ENCODE assay signal across 25 cellular contexts in the genomic region with DNA sequence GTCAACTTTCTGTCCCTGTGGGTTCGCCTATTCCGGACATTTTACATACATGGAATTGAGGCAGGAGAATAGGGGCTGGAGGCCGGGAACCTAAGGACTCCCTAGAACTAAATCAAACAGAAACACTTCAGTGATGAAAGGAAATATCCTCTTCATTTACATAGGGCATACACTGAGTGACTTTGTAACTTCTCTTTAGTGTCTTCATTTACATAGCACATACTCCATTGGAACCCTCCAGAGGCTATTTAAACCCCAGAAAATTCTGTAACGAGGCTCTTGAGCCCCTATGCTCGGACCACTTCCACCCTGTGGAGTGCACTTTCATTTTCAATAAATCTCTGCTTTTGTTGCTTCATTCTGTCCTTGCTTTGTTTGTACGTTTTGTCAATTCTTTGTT. TPM values are rescaled to one million over a fixed set of nuclear protein-coding genes. Genes with fewer than 3 reads are reported as not detected.
DNase-seq lines count a peak whose midpoint lies in the region; ATAC-seq, FAIRE-seq and TF ChIP-seq lines count a peak whose summit lies in the region.
"Had no signal": no experiment of that assay in that cellular context is flagged by ENCODE, and none has a peak within 500 bp of the region (broad histone marks: within the 10 kb centered on the region; RNA-seq: fewer than 3 reads in every experiment).

No MANE protein-coding gene starts in this region.

- H3K27ac ChIP-seq in Karpas-422 (ENCODE audit: low read length) (no peak overlapping the region), OCI-LY7 (ENCODE audit: low read depth, low read length, poor library complexity, severe bottlenecking) (no peak overlapping the region), osteoblast (ENCODE audit: low read depth, low read length) (no peak overlapping the region), HepG2 (ENCODE audit: extremely low read length, insufficient read depth, low read length) (no peak overlapping the region)

- POLR2A ChIA-PET in OCI-LY7 (lab: Charles Lee) (interaction anchor here (1.7 kb wide), 1 partner anchor 12 kb away, joined by 3 read pairs; no protein-coding TSS in a partner anchor), HepG2 (lab: Yijun Ruan, JAX) (no interaction called here)

- H2AFZ ChIP-seq in Karpas-422 (ENCODE audit: low read length) (no peak overlapping the region), OCI-LY7 (ENCODE audit: low read length) (peak overlapping the region; percentile 72; the same call in 1 of the 2 replicates), osteoblast (ENCODE audit: low read length) (peak overlapping the region; percentile 47), HepG2 (ENCODE audit: low read length) (no peak overlapping the region)

- H3K9me3 ChIP-seq in Karpas-422 (ENCODE audit: low read length) (no peaks in the 10 kb centered on the region), OCI-LY7 (ENCODE audit: low read length) (peaks cover 48% of the 10 kb centered on the region), osteoblast (ENCODE audit: low read depth, low read length) (no peaks in the 10 kb centered on the region), HepG2 (ENCODE audit: low read length) (peaks cover 18% of the 10 kb centered on the region; the same call in 1 of the 2 replicates)

- TF ChIP-seq CTCF in OCI-LY7 (conservative IDR thresholded peaks at IDR 0.05; ENCODE audit: low read length) (no peak), osteoblast (IDR thresholded peaks at IDR 0.05; ENCODE audit: extremely low read depth, low read depth, low read length) (no peak), HepG2 (CRISPR knock-in tag; IDR thresholded peaks at IDR 0.05) (no peak)

- CTCF ChIA-PET in OCI-LY7 (lab: Charles Lee; ENCODE audit: unreplicated experiment) = interaction anchor here (1.2 kb wide), 1 partner anchor 9 kb away, joined by 3 read pairs; no protein-coding TSS in a partner anchor
- CTCF ChIA-PET in HepG2 (lab: Yijun Ruan, JAX; ENCODE audit: low intra/inter-chr PET ratio, low total read pairs) = no interaction called here

- TF ChIP-seq RAD21 in HepG2 (CRISPR knock-in tag; IDR thresholded peaks at IDR 0.05) = no peak

- H3K4me1 ChIP-seq in Karpas-422 (ENCODE audit: low read length) (peaks cover 15% of the 10 kb centered on the region), OCI-LY7 (ENCODE audit: insufficient read depth, low read length, poor library complexity, severe bottlenecking) (peaks cover 7% of the 10 kb centered on the region), osteoblast (ENCODE audit: insufficient read depth, low read length) (peaks cover 4% of the 10 kb centered on the region), HepG2 (ENCODE audit: insufficient read depth, low read length) (no peaks in the 10 kb centered on the region)

- H3K4me2 ChIP-seq in Karpas-422 (ENCODE audit: low read depth, low read length, poor library complexity, severe bottlenecking) (peak overlapping the region; percentile 59), OCI-LY7 (ENCODE audit: low read length) (peak overlapping the region; percentile 35; the same call in 1 of the 2 replicates), osteoblast (ENCODE audit: insufficient read depth, low read length) (peak overlapping the region; percentile 36), HepG2 (ENCODE audit: low read depth, low read length) (no peak overlapping the region; the same call in 1 of the 2 replicates)

- ATAC-seq in HepG2 = no peak
- ATAC-seq: CD8-positive, alpha-beta T cell; Right ventricle myocardium inferior had no signal

- no peaks in the 10 kb centered on the region for H3K36me3 ChIP-seq in Karpas-422 (ENCODE audit: insufficient read depth, low read length)
- H3K36me3 ChIP-seq in OCI-LY7 (ENCODE audit: insufficient read depth, low read length) = peaks cover 21% of the 10 kb centered on the region
- no peaks in the 10 kb centered on the region for H3K36me3 ChIP-seq in osteoblast (ENCODE audit: insufficient read depth, low read length)
- no peaks in the 10 kb centered on the region for H3K36me3 ChIP-seq in HepG2 (replicated peaks in 1 of 2; ENCODE audit: control insufficient read depth in 1 of 2, insufficient read depth in 2 of 2, low read length in 2 of 2)

- in situ Hi-C loops in HepG2 (cut with HindIII; ENCODE audit: extremely low pct_ligation_motif_present, low pct_unique_long_range_greater_than_20kb) = loop anchor here (10.0 kb wide), 1 partner anchor 665 kb away; no protein-coding TSS in a partner anchor

- peak; percentile 13 for DNase-seq in NCI-H510A treated with DMSO at 0.1 percent for 48 hours (lab: John Stamatoyannopoulos, UW)
- no peak for DNase-seq in NCI-H510A (lab: John Stamatoyannopoulos, UW)
- DNase-seq in Karpas-422 = peak; percentile 57
- DNase-seq in OCI-LY7 (ENCODE audit: low spot score) = no peak
- no peak for DNase-seq in osteoblast (ENCODE audit: insufficient read length, low spot score, missing footprints)
- no peak for DNase-seq in SIG-M5 (lab: John Stamatoyannopoulos, UW)
- no peak for DNase-seq in HepG2 (ENCODE audit: low spot score)
- DNase-seq in NCI-H1092 treated with DMSO at 0.1 percent for 48 hours (lab: John Stamatoyannopoulos, UW) = no peak
- DNase-seq: 8988T; C1 segment of cervical spinal cord; CD8-positive, alpha-beta T cell; DND-41; H7; Kasumi-1; MM.1S; NCI-H1048; NCI-H1436; NCI-H1930; NCI-H446 treated with DMSO at 0.1 percent for 48 hours; NCI-H748 treated with DMSO at 0.1 percent for 48 hours; NK-92 treated with Interleukin-12 subunit alpha and Interleukin-12 subunit beta, amount 100 ng/mL, for 24 hours; OCI-M1 had no signal

- H4K20me1 ChIP-seq in Karpas-422 (ENCODE audit: insufficient read depth, low read depth, low read length) (no peaks in the 10 kb centered on the region), OCI-LY7 (ENCODE audit: insufficient read depth, low read length) (no peaks in the 10 kb centered on the region), osteoblast (ENCODE audit: insufficient read depth, low read length) (no peaks in the 10 kb centered on the region), HepG2 (ENCODE audit: insufficient read depth, low read length) (no peaks in the 10 kb centered on the region)

- TF ChIP-seq POLR2A in HepG2 (IDR thresholded peaks at IDR 0.05; ENCODE audit: insufficient read depth in 1 of 2, low read depth in 2 of 2, low read length in 2 of 2) = no peak

- H3K4me3 ChIP-seq in Karpas-422 (ENCODE audit: low read length) (peak overlapping the region; percentile 39; the same call in 1 of the 2 replicates), OCI-LY7 (ENCODE audit: low read depth, low read length, poor library complexity, severe bottlenecking) (peak overlapping the region; percentile 11), osteoblast (ENCODE audit: insufficient read depth, low read length) (no peak overlapping the region), HepG2 (replicated peaks in 1 of 3; ENCODE audit: insufficient read depth in 1 of 3, low read depth in 2 of 3, low read length in 3 of 3) (no peak overlapping the region)

- H3K9ac ChIP-seq in Karpas-422 (ENCODE audit: low read length) (no peak overlapping the region), HepG2 (ENCODE audit: insufficient read depth, low read depth, low read length) (no peak overlapping the region)

- 8% methylated on average over 6 of the region's 6 CpGs for WGBS in HepG2 (ENCODE audit: low lambda C conversion rate)

- BruUV-seq in OCI-LY7 (replicated peaks; lab: Mats Ljungman, UMichigan) (no TSS peak), HepG2 (replicated peaks; lab: Mats Ljungman, UMichigan) (no TSS peak)

- no peak for FAIRE-seq in HepG2 (lab: Jason Lieb, UNC)
- FAIRE-seq: G401.6 had no signal

- H3K79me2 ChIP-seq in Karpas-422 (ENCODE audit: low read length) = no peaks in the 10 kb centered on the region
- no peaks in the 10 kb centered on the region for H3K79me2 ChIP-seq in OCI-LY7 (ENCODE audit: insufficient read depth, low read depth, low read length)
- H3K79me2 ChIP-seq in osteoblast (ENCODE audit: insufficient read depth, low read length) = no peaks in the 10 kb centered on the region
- H3K79me2 ChIP-seq in HepG2 (ENCODE audit: insufficient read depth, low read length) = no peaks in the 10 kb centered on the region

- intact Hi-C loops in OCI-LY7 (cut with micrococcal nuclease; ENCODE audit: unreplicated experiment) (loop anchor here (10.0 kb wide), 2 partner anchors 295 to 345 kb away; no protein-coding TSS in a partner anchor), HepG2 (cut with micrococcal nuclease; ENCODE audit: unreplicated experiment) (no loop called here)

- no peaks in the 10 kb centered on the region for H3K9me2 ChIP-seq in Karpas-422 (replicated peaks; ENCODE audit: insufficient read depth, low read length)
- H3K9me2 ChIP-seq in OCI-LY7 (ENCODE audit: insufficient read depth, low read length) = no peaks in the 10 kb centered on the region

- TF ChIP-seq EP300 in HepG2 (IDR thresholded peaks at IDR 0.05; ENCODE audit: low read depth in 2 of 2, low read length in 2 of 2) (no peak), HepG2 (CRISPR knock-in tag; IDR thresholded peaks at IDR 0.05; ENCODE audit: borderline replicate concordance) (no peak)

- H3K27me3 ChIP-seq in Karpas-422 (ENCODE audit: low read length) = no peaks in the 10 kb centered on the region
- no peaks in the 10 kb centered on the region for H3K27me3 ChIP-seq in osteoblast (ENCODE audit: insufficient read depth, low read length)
- H3K27me3 ChIP-seq in HepG2 (ENCODE audit: control insufficient read depth in 1 of 2, insufficient read depth in 2 of 2, low read length in 2 of 2) = no peaks in the 10 kb centered on the region

RNA-seq across cellular contexts. Expression of a gene that starts 56.4 kb away (rescaled TPM):
- total RNA-seq in Karpas-422 (2014; rRNA removed; shearing (Covaris generic); ENCODE audit: low replicate concordance) = not detected in 2 replicates
- 0.82 and 1.8 TPM in 2 replicates for total RNA-seq in OCI-LY7 (2014; rRNA removed; shearing (Covaris generic))
- total RNA-seq in OCI-LY7 (2022) = 4.1 and 5.8 TPM in 2 replicates
- total RNA-seq in osteoblast = not detected in 2 replicates
- total RNA-seq in HepG2 (2016; rRNA removed; fragmentation: Illumina TruSeq; extraction: Trizol) = not detected in 2 replicates
- total RNA-seq in HepG2 (2016; cell fraction: cytosol; rRNA removed; fragmentation: Illumina TruSeq; extraction: Trizol; ENCODE audit: low read depth) = not detected in 2 replicates
- not detected in 2 replicates for total RNA-seq in HepG2 (2016; cell fraction: insoluble cytoplasmic fraction; rRNA removed; fragmentation: Illumina TruSeq; extraction: Trizol)
- not detected in 2 replicates for total RNA-seq in HepG2 (2016; cell fraction: membrane; rRNA removed; fragmentation: Illumina TruSeq; extraction: Trizol)
- total RNA-seq in HepG2 (2016; cell fraction: nucleus; rRNA removed; fragmentation: Illumina TruSeq; extraction: Trizol) = not detected in 2 replicates
- polyA plus RNA-seq in HepG2 (2011; rRNA removed) = not detected in 2 replicates
- polyA plus RNA-seq in HepG2 (2011; cell fraction: cytosol; rRNA removed) = not detected in 2 replicates
- polyA plus RNA-seq in HepG2 (2011; cell fraction: nucleus; rRNA removed) = not detected in 2 replicates
- polyA plus RNA-seq in HepG2 (2012) = not detected in 2 replicates
- polyA plus RNA-seq in HepG2 (2016; cell fraction: cytosol; fragmentation: Illumina TruSeq; extraction: Trizol; ENCODE audit: low read depth) = not detected in 2 replicates
- not detected in 2 replicates for polyA plus RNA-seq in HepG2 (2016; cell fraction: insoluble cytoplasmic fraction; fragmentation: Illumina TruSeq; extraction: Trizol; ENCODE audit: low read depth)
- not detected in 2 replicates for polyA plus RNA-seq in HepG2 (2016; cell fraction: membrane; fragmentation: Illumina TruSeq; extraction: Trizol; ENCODE audit: low read depth)
- polyA plus RNA-seq in HepG2 (2016; cell fraction: nucleus; fragmentation: Illumina TruSeq; extraction: Trizol; ENCODE audit: insufficient read depth, low read depth) = not detected in 2 replicates
- polyA minus RNA-seq in HepG2 (2011; rRNA and poly(A)+ RNA removed; ENCODE audit: low replicate concordance) = not detected in 2 replicates
- polyA minus RNA-seq in HepG2 (2011; cell fraction: cytosol; rRNA and poly(A)+ RNA removed) = not detected in 2 replicates
- not detected in 2 replicates for polyA minus RNA-seq in HepG2 (2011; cell fraction: nucleus; rRNA and poly(A)+ RNA removed)
- total RNA-seq: CD8-positive, alpha-beta T cell; H7; Right ventricle myocardium inferior; SK-MEL-5 had no signal

Comparison
In these comparisons a context has a peak if more than half of its experiments do, and no peak if none do; other contexts are left out.
1. DNase-seq: peak in NCI-H510A treated with DMSO at 0.1 percent for 48 hours (single experiment) and Karpas-422 (single experiment); none in NCI-H510A (single experiment), OCI-LY7 (single experiment), osteoblast (single experiment), SIG-M5 (single experiment), HepG2 (single experiment) and NCI-H1092 treated with DMSO at 0.1 percent for 48 hours (single experiment).
2. H2AFZ ChIP-seq: peak in OCI-LY7 (single experiment) and osteoblast (single experiment); none in Karpas-422 (single experiment) and HepG2 (single experiment).
3. H3K4me3 ChIP-seq: peak in Karpas-422 (single experiment) and OCI-LY7 (single experiment); none in osteoblast (single experiment) and HepG2 (0 of 3).